In the genomic region with DNA sequence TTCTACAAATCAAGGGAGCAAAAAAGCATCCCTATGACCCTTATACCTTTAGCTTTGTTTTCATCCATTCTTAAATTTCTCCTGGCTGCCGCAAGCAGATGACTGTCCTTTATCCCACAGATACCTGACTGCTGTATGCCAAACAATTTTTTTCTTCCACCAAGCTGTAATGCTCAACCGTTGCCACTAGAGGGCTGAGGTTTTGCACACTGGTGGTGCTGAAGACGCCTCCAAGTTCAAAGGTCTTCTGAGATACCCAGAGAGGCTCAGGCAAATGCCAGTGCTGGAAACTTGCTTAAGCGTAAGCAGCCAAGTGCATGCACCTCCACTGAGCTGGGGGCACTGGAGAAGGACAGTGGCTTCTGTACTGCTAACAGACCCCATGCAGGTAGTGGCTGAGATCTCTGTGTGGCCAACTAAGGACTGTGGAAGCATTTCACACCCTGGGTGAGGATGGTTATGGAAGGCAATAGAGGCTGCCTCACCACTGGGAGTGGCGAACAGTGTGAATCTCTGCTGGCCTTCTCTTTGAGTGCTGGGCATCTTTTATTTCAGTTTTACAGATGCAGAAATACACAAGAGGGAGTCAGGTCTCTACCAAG, we compare ENCODE assay signal across 8 cellular contexts. TPM values are rescaled to one million over a fixed set of nuclear protein-coding genes. Genes with fewer than 3 reads are reported as not detected.
DNase-seq lines count a peak whose midpoint lies in the region; ATAC-seq and TF ChIP-seq lines count a peak whose summit lies in the region.

No MANE protein-coding gene starts in this region.

- no peaks in the 10 kb centered on the region for H3K27me3 ChIP-seq in effector memory CD4-positive, alpha-beta T cell (replicated peaks; ENCODE audit: control insufficient read depth, insufficient read depth, low read length, poor library complexity, severe bottlenecking)

- no peak overlapping the region for H3K4me3 ChIP-seq in effector memory CD4-positive, alpha-beta T cell (ENCODE audit: insufficient read depth, low read depth, low read length, poor library complexity, severe bottlenecking)

- ATAC-seq in HG03064 (IDR thresholded peaks at IDR 0.05; ENCODE audit: low read depth, unreplicated experiment), result peak; percentile 61

- H3K9me3 ChIP-seq in effector memory CD4-positive, alpha-beta T cell (ENCODE audit: control insufficient read depth, low read length), result no peaks in the 10 kb centered on the region

- DNase-seq in ACHN (peak; percentile 60), GM13977 (ENCODE audit: low spot score) (peak; percentile 76), NCI-H748 treated with DMSO at 0.1 percent for 48 hours (lab: John Stamatoyannopoulos, UW) (peak; percentile 2), myocyte (ENCODE audit: low read depth) (peak; percentile 69)
- DNase-seq in activated CD4-positive, alpha-beta T cell treated with anti-CD3 and anti-CD28 coated beads, Interleukin-2, amount 50 U/mL, for 48 hours, result peak; percentile 59 to 63
- peak in 2 of 3 donors; percentile 17 to 23 for DNase-seq in effector memory CD4-positive, alpha-beta T cell
- peak; percentile 12 for DNase-seq in stimulated activated naive CD4-positive, alpha-beta T cell treated with Interleukin-2 at 50 U/mL for 16 hours (lab: John Stamatoyannopoulos, UW)

- no peak overlapping the region for H3K27ac ChIP-seq in effector memory CD4-positive, alpha-beta T cell (ENCODE audit: insufficient read depth, low read length, poor library complexity, severe bottlenecking)

- H3K4me1 ChIP-seq in effector memory CD4-positive, alpha-beta T cell (ENCODE audit: control insufficient read depth, insufficient read depth, low read length, poor library complexity, severe bottlenecking), result no peaks in the 10 kb centered on the region

- in situ Hi-C loops in ACHN (cut with HindIII; ENCODE audit: low pct_ligation_motif_present, low pct_unique_long_range_greater_than_20kb, low sequenced_read_pairs), result no loop called here
- in situ Hi-C loops in GM13977 (cut with MboI; ENCODE audit: low pct_unique_long_range_greater_than_20kb, low sequenced_read_pairs, unreplicated experiment), result no loop called here

- H3K36me3 ChIP-seq in effector memory CD4-positive, alpha-beta T cell (ENCODE audit: control insufficient read depth, insufficient read depth, low read length), result no peaks in the 10 kb centered on the region

- peak; percentile 92 for TF ChIP-seq CTCF in GM13977 (IDR thresholded peaks at IDR 0.05; ENCODE audit: extremely low read depth, insufficient read depth, missing control alignments)

RNA-seq across cellular contexts. Expression of a gene that starts 28.5 kb away (rescaled TPM):
- total RNA-seq in myocyte, result 6.3 and 14.7 TPM in 2 replicates
- polyA plus RNA-seq in myocyte (2012), result 6.9 TPM

Comparison
In these comparisons a context has a peak if more than half of its experiments do, and no peak if none do; other contexts are left out.
1. DNase-seq: peak in every context shown above with its lines; median percentile 76 in GM13977; 69 in myocyte; 61 in activated CD4-positive, alpha-beta T cell treated with anti-CD3 and anti-CD28 coated beads, Interleukin-2, amount 50 U/mL, for 48 hours; 60 in ACHN; 20 in effector memory CD4-positive, alpha-beta T cell; 12 in stimulated activated naive CD4-positive, alpha-beta T cell treated with Interleukin-2 at 50 U/mL for 16 hours; 2 in NCI-H748 treated with DMSO at 0.1 percent for 48 hours.